Comparison of ENCODE assay signal across 20 cellular contexts in genomic region chr16:88882358-88883030, GRCh38. TPM values are rescaled to one million over a fixed set of nuclear protein-coding genes. Genes with fewer than 3 reads are reported as not detected.
DNase-seq lines count a peak whose midpoint lies in the region; ATAC-seq and TF ChIP-seq lines count a peak whose summit lies in the region.
"Had no signal": no experiment of that assay in that cellular context is flagged by ENCODE, and none has a peak within 500 bp of the region (broad histone marks: within the 10 kb centered on the region; RNA-seq: fewer than 3 reads in every experiment).

No MANE protein-coding gene starts in this region.

- peak overlapping the region; percentile 84 for H2AK5ac ChIP-seq in neuronal stem cell (ENCODE audit: low read depth, low read length)

- H2AFZ ChIP-seq in neuronal stem cell (ENCODE audit: low read length): no peak overlapping the region

- peak; percentile 61 for ATAC-seq in activated B cell treated with CpG ODN at 0.5 μM for 24 hours (ENCODE audit: low read depth)

- in situ Hi-C loops in KBM-7 (cut with MboI; ENCODE audit: low pct_unique_long_range_greater_than_20kb, low sequenced_read_pairs): no loop called here

- no peak overlapping the region for H3K27ac Mint-ChIP-seq in activated B cell treated with CpG ODN at 0.5 μM for 24 hours
- H3K27ac Mint-ChIP-seq: HFFc6 had no signal

- peaks cover 67% of the 10 kb centered on the region for H3K36me3 Mint-ChIP-seq in activated B cell treated with CpG ODN at 0.5 μM for 24 hours (ENCODE audit: low read depth)

- no peak overlapping the region for H3K4me3 Mint-ChIP-seq in activated B cell treated with CpG ODN at 0.5 μM for 24 hours
- H3K4me3 Mint-ChIP-seq: HFFc6 had no signal

- peak overlapping the region; percentile 58 for H2BK15ac ChIP-seq in neuronal stem cell (ENCODE audit: low read length)

- peak overlapping the region; percentile 96 for H3K23ac ChIP-seq in neuronal stem cell (ENCODE audit: low read depth, low read length, poor library complexity)

- peak overlapping the region; percentile 53 for H3K4ac ChIP-seq in neuronal stem cell (ENCODE audit: low read length)

- intact Hi-C loops in activated B cell treated with CpG ODN at 0.5 μM for 24 hours (cut with micrococcal nuclease): no loop called here

- H3K79me1 ChIP-seq in neuronal stem cell (ENCODE audit: low read depth, low read length): peaks cover 10% of the 10 kb centered on the region

- H3K4me3 ChIP-seq in neuronal stem cell (ENCODE audit: low read length in 2 of 2): peak overlapping the region in 1 of 2 donors; percentile 49
- H3K4me3 ChIP-seq: adrenal gland, dorsolateral prefrontal cortex, prostate gland, SK-N-MC, testis had no signal

- peak overlapping the region; percentile 99 for H4K91ac ChIP-seq in neuronal stem cell (ENCODE audit: low read depth, low read length, poor library complexity)

- H4K8ac ChIP-seq in neuronal stem cell (ENCODE audit: low read depth, low read length): peak overlapping the region; percentile 48

- H3K4me1 Mint-ChIP-seq in activated B cell treated with CpG ODN at 0.5 μM for 24 hours: peaks cover 7% of the 10 kb centered on the region

- no peak for TF ChIP-seq CTCF in activated B cell treated with CpG ODN at 0.5 μM for 24 hours (IDR thresholded peaks at IDR 0.05)

- POLR2A ChIA-PET in activated B cell treated with CpG ODN at 0.5 μM for 24 hours (lab: Charles Lee): no interaction called here

- H3K9ac ChIP-seq in neuronal stem cell (ENCODE audit: low read depth, low read length, poor library complexity): peak overlapping the region; percentile 4

- H3K36me3 ChIP-seq in neuronal stem cell (replicated peaks in 1 of 2; ENCODE audit: control insufficient read depth in 2 of 2, insufficient read depth in 2 of 2, low read length in 2 of 2): no peaks in the 10 kb centered on the region
- H3K36me3 ChIP-seq: adrenal gland, prostate gland had no signal

- H3K27ac ChIP-seq in neuronal stem cell (replicated peaks; ENCODE audit: low read length): no peak overlapping the region
- H3K27ac ChIP-seq: adrenal gland, prostate gland, SK-N-MC, testis had no signal

- H2BK12ac ChIP-seq in neuronal stem cell (ENCODE audit: low read length): peak overlapping the region; percentile 90

- H3K18ac ChIP-seq in neuronal stem cell (ENCODE audit: low read length): peak overlapping the region; percentile 65

- CTCF ChIA-PET in activated B cell treated with CpG ODN at 0.5 μM for 24 hours (lab: Charles Lee): no interaction called here

- DNase-seq in SIG-M5 treated with dmso at 0.1 percent for 504 hours (lab: John Stamatoyannopoulos, UW; ENCODE audit: unreplicated experiment): peak; percentile 36
- no peak for DNase-seq in SIG-M5 (lab: John Stamatoyannopoulos, UW)
- peak; percentile 47 for DNase-seq in KBM-7
- DNase-seq in activated B cell treated with CpG ODN at 0.5 μM for 24 hours: no peak
- DNase-seq in neuronal stem cell (ENCODE audit: low spot score): no peak
- no peak for DNase-seq in NCI-H82 (lab: John Stamatoyannopoulos, UW)
- no peak for DNase-seq in DMS153 (lab: John Stamatoyannopoulos, UW)
- no peak for DNase-seq in occipital lobe (lab: John Stamatoyannopoulos, UW)
- DNase-seq: activated CD8-positive, alpha-beta memory T cell treated with anti-CD3 and anti-CD28 coated beads for 24 hours; adrenal gland; DMS 273 treated with DMSO at 0.1 percent for 48 hours; HFFc6; mesendoderm; NCI-H524; testis had no signal

- H3K27me3 Mint-ChIP-seq in activated B cell treated with CpG ODN at 0.5 μM for 24 hours: no peaks in the 10 kb centered on the region

- peaks cover 0 to 19% (median 13%) of the 10 kb centered on the region in 3 experiments for H3K27me3 ChIP-seq in neuronal stem cell (ENCODE audit: control insufficient read depth in 3 of 3, insufficient read depth in 3 of 3, low read depth in 1 of 3, low read length in 3 of 3)
- H3K27me3 ChIP-seq: adrenal gland, testis had no signal

- H3K4me1 ChIP-seq in neuronal stem cell (ENCODE audit: control insufficient read depth in 2 of 2, insufficient read depth in 1 of 2, low read depth in 1 of 2, low read length in 2 of 2): peaks cover 16 to 19% of the 10 kb centered on the region in 2 donors
- H3K4me1 ChIP-seq: adrenal gland, prostate gland had no signal

- peak overlapping the region; percentile 89 for H3K14ac ChIP-seq in neuronal stem cell (ENCODE audit: low read length)

- peaks cover 0 to 4% of the 10 kb centered on the region in 2 donors for H3K9me3 ChIP-seq in neuronal stem cell (replicated peaks in 1 of 2; ENCODE audit: control insufficient read depth in 2 of 2, insufficient read depth in 1 of 2, low read depth in 1 of 2, low read length in 2 of 2)
- H3K9me3 ChIP-seq: adrenal gland, prostate gland, testis had no signal

- no peak overlapping the region for H3K4me2 ChIP-seq in neuronal stem cell (ENCODE audit: insufficient read depth, low read length, poor library complexity, severe bottlenecking)

- H3K9me3 Mint-ChIP-seq in activated B cell treated with CpG ODN at 0.5 μM for 24 hours: no peaks in the 10 kb centered on the region
- H3K9me3 Mint-ChIP-seq: HFFc6 had no signal

- H2BK120ac ChIP-seq in neuronal stem cell (ENCODE audit: low read depth, low read length): peak overlapping the region; percentile 72

- no CpG with 5 or more reads among the region's 26 CpGs for WGBS in neuronal stem cell (ENCODE audit: extremely low coverage in 2 of 2, insufficient read length in 2 of 2, insufficient replicate concordance in 1 of 2), 2 donors

- H2BK5ac ChIP-seq in neuronal stem cell (ENCODE audit: low read length): peak overlapping the region; percentile 24

RNA-seq across cellular contexts. Expression of gene PABPN1L, which starts 16.0 kb away (rescaled TPM):
- total RNA-seq in activated B cell treated with CpG ODN at 0.5 μM for 24 hours (0.44 and 0.67 TPM in 2 replicates), occipital lobe (not detected)
- polyA plus RNA-seq in neuronal stem cell (2013, experiment 1 of 2): not detected
- polyA plus RNA-seq in neuronal stem cell (2013, experiment 2 of 2): not detected
- total RNA-seq: A172, HFFc6, MCF 10A had no signal

RNA-seq across cellular contexts. Expression of gene TRAPPC2L, which starts 25.6 kb away (rescaled TPM):
- total RNA-seq in activated B cell treated with CpG ODN at 0.5 μM for 24 hours (38.7 and 54.8 TPM in 2 replicates), occipital lobe (30.4 TPM)
- polyA plus RNA-seq in neuronal stem cell (2013, experiment 1 of 2): 57.0 TPM
- polyA plus RNA-seq in neuronal stem cell (2013, experiment 2 of 2): 58.2 TPM

RNA-seq across cellular contexts. Expression of gene GALNS, which starts 25.7 kb away (rescaled TPM):
- total RNA-seq in activated B cell treated with CpG ODN at 0.5 μM for 24 hours (39.9 and 48.3 TPM in 2 replicates), occipital lobe (6.6 TPM)
- polyA plus RNA-seq in neuronal stem cell (2013, experiment 1 of 2): 9.6 TPM
- polyA plus RNA-seq in neuronal stem cell (2013, experiment 2 of 2): 9.1 TPM

Comparison
In these comparisons a context has a peak if more than half of its experiments do, and no peak if none do; other contexts are left out.
1. DNase-seq: peak in SIG-M5 treated with dmso at 0.1 percent for 504 hours (single experiment) and KBM-7 (single experiment); none in SIG-M5 (single experiment), activated B cell treated with CpG ODN at 0.5 μM for 24 hours (single experiment), neuronal stem cell (single experiment), NCI-H82 (single experiment), DMS153 (single experiment) and occipital lobe (single experiment).